In the genomic region with DNA sequence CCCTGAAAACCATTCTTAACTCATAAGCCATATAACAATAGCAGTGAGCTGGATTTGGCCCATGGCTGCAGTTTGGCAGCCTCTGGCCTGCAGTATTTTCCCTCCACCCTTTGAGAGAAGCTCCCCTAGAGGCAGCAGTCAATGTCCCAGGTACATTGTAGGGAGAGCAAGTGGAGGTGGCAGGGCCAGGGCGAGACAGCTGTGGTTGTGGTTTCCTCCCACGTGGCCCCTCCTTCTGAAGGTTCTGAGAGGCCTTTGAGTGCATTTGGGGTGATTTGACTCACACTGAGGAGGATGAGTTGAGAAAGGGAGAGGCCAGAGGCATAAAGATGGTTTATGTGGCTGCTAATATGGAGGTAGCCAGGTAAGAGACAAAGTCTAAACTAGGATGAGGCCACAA, we compare ENCODE assay signal across 9 cellular contexts. TPM values are rescaled to one million over a fixed set of nuclear protein-coding genes. Genes with fewer than 3 reads are reported as not detected.
DNase-seq lines count a peak whose midpoint lies in the region; ATAC-seq lines count a peak whose summit lies in the region.
"Had no signal": no experiment of that assay in that cellular context is flagged by ENCODE, and none has a peak within 500 bp of the region (broad histone marks: within the 10 kb centered on the region; RNA-seq: fewer than 3 reads in every experiment).

No MANE protein-coding gene starts in this region.

- intact Hi-C loops in posterior vena cava (cut with DNase I), result no loop called here

- no peak overlapping the region for H3K4me3 Mint-ChIP-seq in activated T-cell treated with anti-CD3 and anti-CD28 coated beads, Interleukin-2, amount 50 U/mL, for 4 hours
- H3K4me3 Mint-ChIP-seq: neural crest cell had no signal

- H3K36me3 Mint-ChIP-seq in activated T-cell treated with anti-CD3 and anti-CD28 coated beads, Interleukin-2, amount 50 U/mL, for 4 hours (ENCODE audit: insufficient read depth), result no peaks in the 10 kb centered on the region

- peaks cover 33% of the 10 kb centered on the region for H3K27me3 Mint-ChIP-seq in activated T-cell treated with anti-CD3 and anti-CD28 coated beads, Interleukin-2, amount 50 U/mL, for 4 hours (ENCODE audit: low read depth)

- peaks cover 4% of the 10 kb centered on the region for H3K9me3 Mint-ChIP-seq in activated T-cell treated with anti-CD3 and anti-CD28 coated beads, Interleukin-2, amount 50 U/mL, for 4 hours

- DNase-seq in activated T-cell treated with anti-CD3 and anti-CD28 coated beads, Interleukin-2, amount 50 U/mL, for 4 hours, result peak; percentile 15
- DNase-seq in stimulated activated CD8-positive, alpha-beta memory T cell treated with anti-CD3 and anti-CD28 coated beads, Interleukin-7, amount 100 ng/mL, for 24 hours (ENCODE audit: low read depth), result peak; percentile 25
- DNase-seq in dedifferentiated amniotic fluid mesenchymal stem cell (ENCODE audit: extremely low spot score) (no peak), UCSD-AML1 (lab: John Stamatoyannopoulos, UW; ENCODE audit: unreplicated experiment) (no peak), posterior vena cava (ENCODE audit: low spot score) (no peak), SHP77 (lab: John Stamatoyannopoulos, UW) (no peak)

- peaks cover 10% of the 10 kb centered on the region for H3K4me1 Mint-ChIP-seq in activated T-cell treated with anti-CD3 and anti-CD28 coated beads, Interleukin-2, amount 50 U/mL, for 4 hours (ENCODE audit: low read depth)
- H3K4me1 Mint-ChIP-seq: neural crest cell had no signal

- ATAC-seq in GM19452 (IDR thresholded peaks at IDR 0.05; ENCODE audit: unreplicated experiment), result peak; percentile 100
- ATAC-seq in HG03378 (IDR thresholded peaks at IDR 0.05; ENCODE audit: unreplicated experiment), result peak; percentile 100
- ATAC-seq in activated T-cell treated with anti-CD3 and anti-CD28 coated beads, Interleukin-2, amount 50 U/mL, for 4 hours, result peak; percentile 94 to 96

RNA-seq across cellular contexts. Expression of a gene that starts 45.5 kb away (rescaled TPM):
- 10 to 100 TPM; 28.9 to 32.2 (median 30.1) TPM for total RNA-seq in activated T-cell treated with anti-CD3 and anti-CD28 coated beads, Interleukin-2, amount 50 U/mL, for 4 hours
- total RNA-seq in posterior vena cava, result 10 to 100 TPM; 13.6 to 16.9 TPM

Comparison
In these comparisons a context has a peak if more than half of its experiments do, and no peak if none do; other contexts are left out.
1. DNase-seq: peak in activated T-cell treated with anti-CD3 and anti-CD28 coated beads, Interleukin-2, amount 50 U/mL, for 4 hours (single experiment) and stimulated activated CD8-positive, alpha-beta memory T cell treated with anti-CD3 and anti-CD28 coated beads, Interleukin-7, amount 100 ng/mL, for 24 hours (single experiment); none in dedifferentiated amniotic fluid mesenchymal stem cell (single experiment), UCSD-AML1 (single experiment), posterior vena cava (single experiment) and SHP77 (0 of 2).
2. Peak in every context shown above with its lines, with median percentiles within 50 percentile points of each other: ATAC-seq.